1 cellular context compared by ENCODE assay signal in the genomic region with DNA sequence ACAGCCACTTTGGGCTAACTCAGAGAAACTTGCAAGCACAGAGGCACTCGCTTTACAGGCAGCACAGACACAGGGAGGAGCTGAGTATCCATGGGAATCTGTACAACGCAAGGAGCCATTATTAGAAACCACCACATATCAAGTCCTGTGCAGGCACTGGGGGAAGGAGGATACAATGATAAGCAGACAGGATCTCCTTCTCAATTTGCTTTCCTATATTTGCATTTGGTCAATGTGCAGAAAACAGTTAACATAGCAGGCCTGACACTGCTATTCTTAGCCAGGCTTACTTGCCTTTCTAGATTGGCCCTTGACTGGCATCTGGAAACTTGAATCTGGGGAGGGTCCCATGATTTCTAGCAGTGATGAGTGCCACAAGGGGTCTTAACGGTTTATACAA.
TF ChIP-seq lines count a peak whose summit lies in the region.

No MANE protein-coding gene starts in this region.

TF ChIP-seq in K562, 482 proteins besides CTCF, POLR2A, EP300 and RAD21 (continued from another document and continues in another):
- TF ChIP-seq, protein P1, sequence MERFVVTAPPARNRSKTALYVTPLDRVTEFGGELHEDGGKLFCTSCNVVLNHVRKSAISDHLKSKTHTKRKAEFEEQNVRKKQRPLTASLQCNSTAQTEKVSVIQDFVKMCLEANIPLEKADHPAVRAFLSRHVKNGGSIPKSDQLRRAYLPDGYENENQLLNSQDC (CRISPR knock-in tag; IDR thresholded peaks at IDR 0.05), result no peak
- no peak for TF ChIP-seq LARP7 (IDR thresholded peaks at IDR 0.05)
- peak; percentile 52; the same call in 1 of the 2 replicates for TF ChIP-seq ATF7 (IDR thresholded peaks at IDR 0.05)
- peak; percentile 84 for TF ChIP-seq TARDBP (IDR thresholded peaks at IDR 0.05)
- TF ChIP-seq TBP (optimal IDR thresholded peaks at IDR 0.05; ENCODE audit: low read depth, low read length), result no peak
- no peak for TF ChIP-seq KLF13 (tag; IDR thresholded peaks at IDR 0.05; ENCODE audit: borderline replicate concordance, low read depth)
- peak; percentile 61; the same call in 1 of the 2 replicates for TF ChIP-seq JUND (IDR thresholded peaks at IDR 0.05; ENCODE audit: borderline replicate concordance, low read depth, low read length)
- TF ChIP-seq JUND (tag; IDR thresholded peaks at IDR 0.05; ENCODE audit: borderline replicate concordance, low read depth, low read length), result peak; percentile 52; the same call in 1 of the 3 replicates
- TF ChIP-seq, protein P2, sequence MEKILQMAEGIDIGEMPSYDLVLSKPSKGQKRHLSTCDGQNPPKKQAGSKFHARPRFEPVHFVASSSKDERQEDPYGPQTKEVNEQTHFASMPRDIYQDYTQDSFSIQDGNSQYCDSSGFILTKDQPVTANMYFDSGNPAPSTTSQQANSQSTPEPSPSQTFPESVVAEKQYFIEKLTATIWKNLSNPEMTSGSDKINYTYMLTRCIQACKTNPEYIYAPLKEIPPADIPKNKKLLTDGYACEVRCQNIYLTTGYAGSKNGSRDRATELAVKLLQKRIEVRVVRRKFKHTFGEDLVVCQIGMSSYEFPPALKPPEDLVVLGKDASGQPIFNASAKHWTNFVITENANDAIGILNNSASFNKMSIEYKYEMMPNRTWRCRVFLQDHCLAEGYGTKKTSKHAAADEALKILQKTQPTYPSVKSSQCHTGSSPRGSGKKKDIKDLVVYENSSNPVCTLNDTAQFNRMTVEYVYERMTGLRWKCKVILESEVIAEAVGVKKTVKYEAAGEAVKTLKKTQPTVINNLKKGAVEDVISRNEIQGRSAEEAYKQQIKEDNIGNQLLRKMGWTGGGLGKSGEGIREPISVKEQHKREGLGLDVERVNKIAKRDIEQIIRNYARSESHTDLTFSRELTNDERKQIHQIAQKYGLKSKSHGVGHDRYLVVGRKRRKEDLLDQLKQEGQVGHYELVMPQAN (IDR thresholded peaks at IDR 0.05; ENCODE audit: borderline replicate concordance), result no peak
- TF ChIP-seq, protein P3, sequence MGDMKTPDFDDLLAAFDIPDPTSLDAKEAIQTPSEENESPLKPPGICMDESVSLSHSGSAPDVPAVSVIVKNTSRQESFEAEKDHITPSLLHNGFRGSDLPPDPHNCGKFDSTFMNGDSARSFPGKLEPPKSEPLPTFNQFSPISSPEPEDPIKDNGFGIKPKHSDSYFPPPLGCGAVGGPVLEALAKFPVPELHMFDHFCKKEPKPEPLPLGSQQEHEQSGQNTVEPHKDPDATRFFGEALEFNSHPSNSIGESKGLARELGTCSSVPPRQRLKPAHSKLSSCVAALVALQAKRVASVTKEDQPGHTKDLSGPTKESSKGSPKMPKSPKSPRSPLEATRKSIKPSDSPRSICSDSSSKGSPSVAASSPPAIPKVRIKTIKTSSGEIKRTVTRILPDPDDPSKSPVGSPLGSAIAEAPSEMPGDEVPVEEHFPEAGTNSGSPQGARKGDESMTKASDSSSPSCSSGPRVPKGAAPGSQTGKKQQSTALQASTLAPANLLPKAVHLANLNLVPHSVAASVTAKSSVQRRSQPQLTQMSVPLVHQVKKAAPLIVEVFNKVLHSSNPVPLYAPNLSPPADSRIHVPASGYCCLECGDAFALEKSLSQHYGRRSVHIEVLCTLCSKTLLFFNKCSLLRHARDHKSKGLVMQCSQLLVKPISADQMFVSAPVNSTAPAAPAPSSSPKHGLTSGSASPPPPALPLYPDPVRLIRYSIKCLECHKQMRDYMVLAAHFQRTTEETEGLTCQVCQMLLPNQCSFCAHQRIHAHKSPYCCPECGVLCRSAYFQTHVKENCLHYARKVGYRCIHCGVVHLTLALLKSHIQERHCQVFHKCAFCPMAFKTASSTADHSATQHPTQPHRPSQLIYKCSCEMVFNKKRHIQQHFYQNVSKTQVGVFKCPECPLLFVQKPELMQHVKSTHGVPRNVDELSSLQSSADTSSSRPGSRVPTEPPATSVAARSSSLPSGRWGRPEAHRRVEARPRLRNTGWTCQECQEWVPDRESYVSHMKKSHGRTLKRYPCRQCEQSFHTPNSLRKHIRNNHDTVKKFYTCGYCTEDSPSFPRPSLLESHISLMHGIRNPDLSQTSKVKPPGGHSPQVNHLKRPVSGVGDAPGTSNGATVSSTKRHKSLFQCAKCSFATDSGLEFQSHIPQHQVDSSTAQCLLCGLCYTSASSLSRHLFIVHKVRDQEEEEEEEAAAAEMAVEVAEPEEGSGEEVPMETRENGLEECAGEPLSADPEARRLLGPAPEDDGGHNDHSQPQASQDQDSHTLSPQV (IDR thresholded peaks at IDR 0.05), result peak; percentile 53; the same call in 1 of the 2 replicates
- TF ChIP-seq ZFP30 (CRISPR knock-in tag; IDR thresholded peaks at IDR 0.05; ENCODE audit: borderline replicate concordance), result no peak
- no peak for TF ChIP-seq POLR2AphosphoS2 (IDR thresholded peaks at IDR 0.05; ENCODE audit: low read length)
- peak; percentile 99 to 100 for TF ChIP-seq FOXA3 (CRISPR knock-in tag; conservative IDR thresholded peaks at IDR 0.05 in 1 of 2, IDR thresholded peaks at IDR 0.05 in 1 of 2)
- TF ChIP-seq TAF7 (tag; IDR thresholded peaks at IDR 0.05), result no peak
- TF ChIP-seq, protein P4, sequence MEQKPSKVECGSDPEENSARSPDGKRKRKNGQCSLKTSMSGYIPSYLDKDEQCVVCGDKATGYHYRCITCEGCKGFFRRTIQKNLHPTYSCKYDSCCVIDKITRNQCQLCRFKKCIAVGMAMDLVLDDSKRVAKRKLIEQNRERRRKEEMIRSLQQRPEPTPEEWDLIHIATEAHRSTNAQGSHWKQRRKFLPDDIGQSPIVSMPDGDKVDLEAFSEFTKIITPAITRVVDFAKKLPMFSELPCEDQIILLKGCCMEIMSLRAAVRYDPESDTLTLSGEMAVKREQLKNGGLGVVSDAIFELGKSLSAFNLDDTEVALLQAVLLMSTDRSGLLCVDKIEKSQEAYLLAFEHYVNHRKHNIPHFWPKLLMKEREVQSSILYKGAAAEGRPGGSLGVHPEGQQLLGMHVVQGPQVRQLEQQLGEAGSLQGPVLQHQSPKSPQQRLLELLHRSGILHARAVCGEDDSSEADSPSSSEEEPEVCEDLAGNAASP (IDR thresholded peaks at IDR 0.05), result no peak
- no peak for TF ChIP-seq KLF6 (CRISPR knock-in tag; IDR thresholded peaks at IDR 0.05; ENCODE audit: borderline replicate concordance)
- no peak; the same call in none of the 2 replicates for TF ChIP-seq ZNF584 (CRISPR knock-in tag; IDR thresholded peaks at IDR 0.05; ENCODE audit: low read depth)
- no peak for TF ChIP-seq POLR3A (IDR thresholded peaks at IDR 0.05; ENCODE audit: borderline replicate concordance, extremely low read depth, insufficient read depth, insufficient read length)
- TF ChIP-seq RBM22 (IDR thresholded peaks at IDR 0.05; ENCODE audit: low read depth, low read length, poor library complexity, severe bottlenecking), result no peak
- peak; percentile 99 for TF ChIP-seq KLF16 (IDR thresholded peaks at IDR 0.05)
- TF ChIP-seq MECOM (CRISPR knock-in tag; IDR thresholded peaks at IDR 0.05), result no peak
- peak; percentile 87 for TF ChIP-seq SMAD3 (CRISPR knock-in tag; conservative IDR thresholded peaks at IDR 0.05)
- TF ChIP-seq, protein P5, sequence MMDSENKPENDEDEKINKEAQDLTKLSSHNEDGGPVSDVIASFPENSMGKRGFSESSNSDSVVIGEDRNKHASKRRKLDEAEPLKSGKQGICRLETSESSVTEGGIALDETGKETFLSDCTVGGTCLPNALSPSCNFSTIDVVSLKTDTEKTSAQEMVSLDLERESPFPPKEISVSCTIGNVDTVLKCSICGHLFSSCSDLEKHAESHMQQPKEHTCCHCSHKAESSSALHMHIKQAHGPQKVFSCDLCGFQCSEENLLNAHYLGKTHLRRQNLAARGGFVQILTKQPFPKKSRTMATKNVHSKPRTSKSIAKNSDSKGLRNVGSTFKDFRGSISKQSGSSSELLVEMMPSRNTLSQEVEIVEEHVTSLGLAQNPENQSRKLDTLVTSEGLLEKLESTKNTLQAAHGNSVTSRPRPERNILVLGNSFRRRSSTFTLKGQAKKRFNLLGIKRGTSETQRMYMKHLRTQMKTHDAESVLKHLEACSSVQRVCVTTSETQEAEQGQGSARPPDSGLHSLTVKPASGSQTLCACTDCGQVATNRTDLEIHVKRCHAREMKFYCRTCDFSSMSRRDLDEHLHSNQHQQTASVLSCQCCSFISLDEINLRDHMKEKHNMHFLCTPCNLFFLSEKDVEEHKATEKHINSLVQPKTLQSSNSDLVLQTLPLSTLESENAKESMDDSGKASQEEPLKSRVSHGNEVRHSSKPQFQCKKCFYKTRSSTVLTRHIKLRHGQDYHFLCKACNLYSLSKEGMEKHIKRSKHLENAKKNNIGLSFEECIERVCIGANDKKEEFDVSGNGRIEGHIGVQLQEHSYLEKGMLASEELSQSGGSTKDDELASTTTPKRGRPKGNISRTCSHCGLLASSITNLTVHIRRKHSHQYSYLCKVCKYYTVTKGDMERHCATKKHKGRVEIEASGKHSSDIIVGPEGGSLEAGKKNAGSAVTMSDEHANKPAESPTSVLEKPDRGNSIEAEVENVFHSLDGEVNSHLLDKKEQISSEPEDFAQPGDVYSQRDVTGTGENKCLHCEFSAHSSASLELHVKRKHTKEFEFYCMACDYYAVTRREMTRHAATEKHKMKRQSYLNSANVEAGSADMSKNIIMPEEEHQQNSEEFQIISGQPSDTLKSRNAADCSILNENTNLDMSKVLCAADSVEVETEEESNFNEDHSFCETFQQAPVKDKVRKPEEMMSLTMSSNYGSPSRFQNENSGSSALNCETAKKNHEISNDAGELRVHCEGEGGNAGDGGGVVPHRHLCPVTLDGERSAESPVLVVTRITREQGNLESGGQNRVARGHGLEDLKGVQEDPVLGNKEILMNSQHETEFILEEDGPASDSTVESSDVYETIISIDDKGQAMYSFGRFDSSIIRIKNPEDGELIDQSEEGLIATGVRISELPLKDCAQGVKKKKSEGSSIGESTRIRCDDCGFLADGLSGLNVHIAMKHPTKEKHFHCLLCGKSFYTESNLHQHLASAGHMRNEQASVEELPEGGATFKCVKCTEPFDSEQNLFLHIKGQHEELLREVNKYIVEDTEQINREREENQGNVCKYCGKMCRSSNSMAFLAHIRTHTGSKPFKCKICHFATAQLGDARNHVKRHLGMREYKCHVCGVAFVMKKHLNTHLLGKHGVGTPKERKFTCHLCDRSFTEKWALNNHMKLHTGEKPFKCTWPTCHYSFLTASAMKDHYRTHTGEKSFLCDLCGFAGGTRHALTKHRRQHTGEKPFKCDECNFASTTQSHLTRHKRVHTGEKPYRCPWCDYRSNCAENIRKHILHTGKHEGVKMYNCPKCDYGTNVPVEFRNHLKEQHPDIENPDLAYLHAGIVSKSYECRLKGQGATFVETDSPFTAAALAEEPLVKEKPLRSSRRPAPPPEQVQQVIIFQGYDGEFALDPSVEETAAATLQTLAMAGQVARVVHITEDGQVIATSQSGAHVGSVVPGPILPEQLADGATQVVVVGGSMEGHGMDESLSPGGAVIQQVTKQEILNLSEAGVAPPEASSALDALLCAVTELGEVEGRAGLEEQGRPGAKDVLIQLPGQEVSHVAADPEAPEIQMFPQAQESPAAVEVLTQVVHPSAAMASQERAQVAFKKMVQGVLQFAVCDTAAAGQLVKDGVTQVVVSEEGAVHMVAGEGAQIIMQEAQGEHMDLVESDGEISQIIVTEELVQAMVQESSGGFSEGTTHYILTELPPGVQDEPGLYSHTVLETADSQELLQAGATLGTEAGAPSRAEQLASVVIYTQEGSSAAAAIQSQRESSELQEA (IDR thresholded peaks at IDR 0.05; ENCODE audit: low read depth), result no peak
- TF ChIP-seq, protein P6, sequence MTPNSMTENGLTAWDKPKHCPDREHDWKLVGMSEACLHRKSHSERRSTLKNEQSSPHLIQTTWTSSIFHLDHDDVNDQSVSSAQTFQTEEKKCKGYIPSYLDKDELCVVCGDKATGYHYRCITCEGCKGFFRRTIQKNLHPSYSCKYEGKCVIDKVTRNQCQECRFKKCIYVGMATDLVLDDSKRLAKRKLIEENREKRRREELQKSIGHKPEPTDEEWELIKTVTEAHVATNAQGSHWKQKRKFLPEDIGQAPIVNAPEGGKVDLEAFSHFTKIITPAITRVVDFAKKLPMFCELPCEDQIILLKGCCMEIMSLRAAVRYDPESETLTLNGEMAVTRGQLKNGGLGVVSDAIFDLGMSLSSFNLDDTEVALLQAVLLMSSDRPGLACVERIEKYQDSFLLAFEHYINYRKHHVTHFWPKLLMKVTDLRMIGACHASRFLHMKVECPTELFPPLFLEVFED (CRISPR knock-in tag; conservative IDR thresholded peaks at IDR 0.05), result peak; percentile 33; the same call in 1 of the 2 replicates
- TF ChIP-seq ZSCAN29 (IDR thresholded peaks at IDR 0.05), result no peak
- TF ChIP-seq TAF9B (IDR thresholded peaks at IDR 0.05; ENCODE audit: partially characterized antibody), result no peak
- TF ChIP-seq PPARD (CRISPR knock-in tag; IDR thresholded peaks at IDR 0.05), result no peak
- TF ChIP-seq, protein P7, sequence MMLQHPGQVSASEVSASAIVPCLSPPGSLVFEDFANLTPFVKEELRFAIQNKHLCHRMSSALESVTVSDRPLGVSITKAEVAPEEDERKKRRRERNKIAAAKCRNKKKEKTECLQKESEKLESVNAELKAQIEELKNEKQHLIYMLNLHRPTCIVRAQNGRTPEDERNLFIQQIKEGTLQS (IDR thresholded peaks at IDR 0.05), result no peak; the same call in 1 of the 2 replicates
- TF ChIP-seq, protein P7 (CRISPR knock-in tag; conservative IDR thresholded peaks at IDR 0.05), result 0 out of 2 replicates have a peak, but pooled peaks have one; percentile 48
- TF ChIP-seq CTBP1 (IDR thresholded peaks at IDR 0.05; ENCODE audit: borderline replicate concordance), result peak; percentile 34; the same call in 1 of the 2 replicates
- TF ChIP-seq SMC3 (conservative IDR thresholded peaks at IDR 0.05; ENCODE audit: insufficient read depth, low read depth, low read length), result no peak
- peak; percentile 73 for TF ChIP-seq SP1 (CRISPR knock-in tag; IDR thresholded peaks at IDR 0.05)
- peak in 1 of 2 experiments; percentile 80; a peak in 2 of 4 replicates for TF ChIP-seq ETV6 (IDR thresholded peaks at IDR 0.05; ENCODE audit: borderline replicate concordance in 1 of 2, low read depth in 2 of 2, low read length in 1 of 2)
- TF ChIP-seq ETV6 (CRISPR knock-in tag; IDR thresholded peaks at IDR 0.05; ENCODE audit: borderline replicate concordance), result no peak
- no peak for TF ChIP-seq MCM3 (IDR thresholded peaks at IDR 0.05)
- TF ChIP-seq YBX1 (IDR thresholded peaks at IDR 0.05), result no peak
